12 cellular contexts compared by ENCODE assay signal in genomic region chr2:24024018-24024417, GRCh38. TPM values are rescaled to one million over a fixed set of nuclear protein-coding genes. Genes with fewer than 3 reads are reported as not detected.
DNase-seq lines count a peak whose midpoint lies in the region; ATAC-seq and TF ChIP-seq lines count a peak whose summit lies in the region.
"Had no signal": no experiment of that assay in that cellular context is flagged by ENCODE, and none has a peak within 500 bp of the region (broad histone marks: within the 10 kb centered on the region; RNA-seq: fewer than 3 reads in every experiment).

No MANE protein-coding gene starts in this region.

- ATAC-seq in HG03280 (IDR thresholded peaks at IDR 0.05; ENCODE audit: unreplicated experiment) (no peak), GM18858 (IDR thresholded peaks at IDR 0.05; ENCODE audit: unreplicated experiment) (no peak), HG03442 (IDR thresholded peaks at IDR 0.05; ENCODE audit: unreplicated experiment) (no peak)
- ATAC-seq: natural killer cell had no signal

- H3K36me3 Mint-ChIP-seq in endothelial cell (ENCODE audit: low read depth, unreplicated experiment) (peaks cover 19% of the 10 kb centered on the region), progenitor cell of endocrine pancreas (ENCODE audit: insufficient read depth) (peaks cover 6% of the 10 kb centered on the region)
- H3K36me3 Mint-ChIP-seq: natural killer cell had no signal

- H3K9me3 Mint-ChIP-seq in endothelial cell (ENCODE audit: unreplicated experiment) = no peaks in the 10 kb centered on the region
- H3K9me3 Mint-ChIP-seq in progenitor cell of endocrine pancreas (ENCODE audit: low read depth) = no peaks in the 10 kb centered on the region
- H3K9me3 Mint-ChIP-seq: natural killer cell had no signal

- H3K27me3 Mint-ChIP-seq in endothelial cell (ENCODE audit: unreplicated experiment) = peaks cover 12% of the 10 kb centered on the region
- H3K27me3 Mint-ChIP-seq in progenitor cell of endocrine pancreas = no peaks in the 10 kb centered on the region

- H3K4me3 Mint-ChIP-seq in endothelial cell (ENCODE audit: unreplicated experiment) (peak overlapping the region; percentile 76), progenitor cell of endocrine pancreas (ENCODE audit: low read depth) (no peak overlapping the region)
- H3K4me3 Mint-ChIP-seq: natural killer cell had no signal

- DNase-seq in EL (peak; percentile 53), NB4 (ENCODE audit: low read depth) (no peak), endothelial cell (ENCODE audit: low spot score) (no peak), progenitor cell of endocrine pancreas (ENCODE audit: low spot score, unreplicated experiment) (no peak)
- DNase-seq: activated CD4-positive, alpha-beta T cell treated with anti-CD3 and anti-CD28 coated beads for 48 hours; activated gamma-delta T cell treated with Interleukin-2 at 50 U/mL for 16 hours; natural killer cell; NCI-H2029 treated with DMSO at 0.1 percent for 48 hours had no signal

- peak overlapping the region; percentile 61 for H3K27ac Mint-ChIP-seq in endothelial cell (ENCODE audit: unreplicated experiment)
- H3K27ac Mint-ChIP-seq in progenitor cell of endocrine pancreas = no peak overlapping the region
- H3K27ac Mint-ChIP-seq: natural killer cell had no signal

- TF ChIP-seq POLR2A in NB4 (IDR thresholded peaks at IDR 0.05; ENCODE audit: extremely low read depth, insufficient read length) = no peak

- H3K4me1 Mint-ChIP-seq in endothelial cell (ENCODE audit: unreplicated experiment) (peaks cover 6% of the 10 kb centered on the region), progenitor cell of endocrine pancreas (ENCODE audit: low read depth) (no peaks in the 10 kb centered on the region)

- TF ChIP-seq CTCF in NB4 (IDR thresholded peaks at IDR 0.05; ENCODE audit: low read depth, low read length) = peak; percentile 6
- no peak for TF ChIP-seq CTCF in endothelial cell (IDR thresholded peaks at IDR 0.05; ENCODE audit: unreplicated experiment)
- peak; percentile 39 for TF ChIP-seq CTCF in progenitor cell of endocrine pancreas (IDR thresholded peaks at IDR 0.05; ENCODE audit: unreplicated experiment)

- H3K4me3 ChIP-seq in NB4 (ENCODE audit: low read depth, low read length) = no peak overlapping the region
- H3K4me3 ChIP-seq: thoracic aorta had no signal

RNA-seq across cellular contexts. Expression of gene MFSD2B, which starts 14.1 kb away (rescaled TPM):
- total RNA-seq in endothelial cell (ENCODE audit: unreplicated experiment) (not detected), progenitor cell of endocrine pancreas (0.40 and 1.2 TPM in 2 replicates)

RNA-seq across cellular contexts. Expression of gene WDCP, which starts 23.2 kb away (rescaled TPM):
- total RNA-seq in endothelial cell (ENCODE audit: unreplicated experiment) = 13.4 TPM
- total RNA-seq in progenitor cell of endocrine pancreas = 22.4 and 23.7 TPM in 2 replicates

RNA-seq across cellular contexts. Expression of gene FKBP1B, which starts 25.5 kb away (rescaled TPM):
- total RNA-seq in endothelial cell (ENCODE audit: unreplicated experiment) = 31.1 TPM
- total RNA-seq in progenitor cell of endocrine pancreas = 30.5 and 33.7 TPM in 2 replicates

RNA-seq across cellular contexts. Expression of gene SF3B6, which starts 52.1 kb away (rescaled TPM):
- total RNA-seq in endothelial cell (ENCODE audit: unreplicated experiment) (67.5 TPM), progenitor cell of endocrine pancreas (93.3 and 101 TPM in 2 replicates)
